ENCODE assay signal across 8 cellular contexts in genomic region chr1:227789042-227789880, GRCh38. TPM values are rescaled to one million over a fixed set of nuclear protein-coding genes. Genes with fewer than 3 reads are reported as not detected.
A peak's percentile ranks its signal among the peaks of the same experiment; 100 is the strongest.
DNase-seq lines count a peak whose midpoint lies in the region; ATAC-seq, FAIRE-seq and TF ChIP-seq lines count a peak whose summit lies in the region.

No MANE protein-coding gene starts in this region.

- H3K27ac ChIP-seq in keratinocyte (ENCODE audit: control insufficient read depth, insufficient read depth, low read length) (no peak overlapping the region), transverse colon (peak overlapping the region; percentile 64 to 80 (median 73))

- H3K4me3 Mint-ChIP-seq in activated naive CD4-positive, alpha-beta T cell treated with anti-CD3 and anti-CD28 coated beads for 36 hours: peak overlapping the region; percentile 38
- peak overlapping the region; percentile 37 for H3K4me3 Mint-ChIP-seq in activated T-helper 2 cell treated with anti-CD3 and anti-CD28 coated beads, Interferon-gamma antibody, Interleukin-2, Interleukin-4, amounts not matched to agents 10 μg/mL and 5 μg/mL and 100 μg/mL, durations not matched to agents 14 hours and 24 hours and 36 hours (ENCODE audit: low read depth)

- H3K27me3 Mint-ChIP-seq in activated naive CD4-positive, alpha-beta T cell treated with anti-CD3 and anti-CD28 coated beads for 36 hours (ENCODE audit: low read depth): peaks cover 2% of the 10 kb centered on the region
- H3K27me3 Mint-ChIP-seq in activated T-helper 2 cell treated with anti-CD3 and anti-CD28 coated beads, Interferon-gamma antibody, Interleukin-2, Interleukin-4, amounts not matched to agents 10 μg/mL and 5 μg/mL and 100 μg/mL, durations not matched to agents 14 hours and 24 hours and 36 hours (ENCODE audit: low read depth): peaks cover 2% of the 10 kb centered on the region

- no peak overlapping the region for H3K27ac Mint-ChIP-seq in activated naive CD4-positive, alpha-beta T cell treated with anti-CD3 and anti-CD28 coated beads for 36 hours
- H3K27ac Mint-ChIP-seq in activated T-helper 2 cell treated with anti-CD3 and anti-CD28 coated beads, Interferon-gamma antibody, Interleukin-2, Interleukin-4, amounts not matched to agents 10 μg/mL and 5 μg/mL and 100 μg/mL, durations not matched to agents 14 hours and 24 hours and 36 hours: no peak overlapping the region

- H3K4me2 ChIP-seq in keratinocyte (ENCODE audit: control insufficient read depth, extremely low read depth, insufficient read depth, low read depth, low read length): peak overlapping the region; percentile 86

- peaks cover 4% of the 10 kb centered on the region for H3K27me3 ChIP-seq in keratinocyte (ENCODE audit: control insufficient read depth, extremely low read depth, insufficient read depth, low read length)
- H3K27me3 ChIP-seq in transverse colon: peaks cover 7% of the 10 kb centered on the region

- no peak for DNase-seq in activated naive CD4-positive, alpha-beta T cell treated with anti-CD3 and anti-CD28 coated beads for 36 hours
- DNase-seq in activated naive CD4-positive, alpha-beta T cell treated with Interleukin-2 at 50 U/mL for 16 hours: no peak
- peak; percentile 8 for DNase-seq in activated T-helper 2 cell treated with anti-CD3 and anti-CD28 coated beads, Interferon-gamma antibody, Interleukin-2, Interleukin-4, amounts not matched to agents 10 μg/mL and 5 μg/mL and 100 μg/mL, durations not matched to agents 14 hours and 24 hours and 36 hours (ENCODE audit: low spot score)
- DNase-seq in keratinocyte (ENCODE audit: low read depth, low spot score) (no peak), transverse colon (no peak), inferior parietal cortex (ENCODE audit: extremely low spot score) (no peak)

- dilution Hi-C loops in keratinocyte (cut with MboI; ENCODE audit: extremely low pct_ligation_motif_present, low sequenced_read_pairs): no loop called here

- H4K20me1 ChIP-seq in keratinocyte (ENCODE audit: control insufficient read depth, extremely low read depth, insufficient read depth, low read length): no peaks in the 10 kb centered on the region

- TF ChIP-seq EP300 in transverse colon (IDR thresholded peaks at IDR 0.05; ENCODE audit: low read depth): no peak

- in situ Hi-C loops in transverse colon (cut with MboI; ENCODE audit: low pct_ligation_motif_present in 1 of 4, low pct_unique_long_range_greater_than_20kb in 1 of 4, low sequenced_read_pairs in 3 of 4): no loop called here

- no peaks in the 10 kb centered on the region for H3K9me3 Mint-ChIP-seq in activated naive CD4-positive, alpha-beta T cell treated with anti-CD3 and anti-CD28 coated beads for 36 hours
- no peaks in the 10 kb centered on the region for H3K9me3 Mint-ChIP-seq in activated T-helper 2 cell treated with anti-CD3 and anti-CD28 coated beads, Interferon-gamma antibody, Interleukin-2, Interleukin-4, amounts not matched to agents 10 μg/mL and 5 μg/mL and 100 μg/mL, durations not matched to agents 14 hours and 24 hours and 36 hours

- no peaks in the 10 kb centered on the region for H3K36me3 ChIP-seq in keratinocyte (ENCODE audit: control insufficient read depth in 2 of 2, extremely low read depth in 1 of 2, insufficient read depth in 2 of 2, low read length in 2 of 2)
- H3K36me3 ChIP-seq in transverse colon: no peaks in the 10 kb centered on the region

- TF ChIP-seq CTCF in keratinocyte (optimal IDR thresholded peaks at IDR 0.05 in 1 of 3, IDR thresholded peaks at IDR 0.05 in 1 of 3, conservative IDR thresholded peaks at IDR 0.05 in 1 of 3; ENCODE audit: extremely low read depth in 1 of 3, insufficient read depth in 2 of 3, low read length in 3 of 3): no peak
- no peak for TF ChIP-seq CTCF in transverse colon (IDR thresholded peaks at IDR 0.05)

- 67% methylated on average over 18 of the region's 19 CpGs; no CpG with 5 or more reads in 1 of the 2 donors for WGBS in transverse colon (ENCODE audit: low coverage in 1 of 2), 2 donors

- H3K4me1 ChIP-seq in keratinocyte (ENCODE audit: control insufficient read depth, extremely low read depth, insufficient read depth, low read length) (peaks cover 6% of the 10 kb centered on the region), transverse colon (peaks cover 15 to 30% (median 19%) of the 10 kb centered on the region in 4 donors)

- no peak overlapping the region for H3K9ac ChIP-seq in keratinocyte (ENCODE audit: control insufficient read depth, extremely low read depth, insufficient read depth, low read length)

- CTCF ChIA-PET in activated naive CD4-positive, alpha-beta T cell treated with anti-CD3 and anti-CD28 coated beads for 36 hours (lab: Charles Lee): no interaction called here

- peaks cover 19% of the 10 kb centered on the region for H3K4me1 Mint-ChIP-seq in activated naive CD4-positive, alpha-beta T cell treated with anti-CD3 and anti-CD28 coated beads for 36 hours (ENCODE audit: low read depth)
- peaks cover 5% of the 10 kb centered on the region for H3K4me1 Mint-ChIP-seq in activated T-helper 2 cell treated with anti-CD3 and anti-CD28 coated beads, Interferon-gamma antibody, Interleukin-2, Interleukin-4, amounts not matched to agents 10 μg/mL and 5 μg/mL and 100 μg/mL, durations not matched to agents 14 hours and 24 hours and 36 hours (ENCODE audit: low read depth)

- no peak for FAIRE-seq in keratinocyte (lab: Jason Lieb, UNC)

- TF ChIP-seq POLR2A in transverse colon (IDR thresholded peaks at IDR 0.05): no peak

- no peaks in the 10 kb centered on the region for H3K9me1 ChIP-seq in keratinocyte (ENCODE audit: control insufficient read depth, extremely low read depth, insufficient read depth, low read length)

- no peaks in the 10 kb centered on the region for H3K79me2 ChIP-seq in keratinocyte (ENCODE audit: control insufficient read depth, insufficient read depth, low read length)

- H3K4me3 ChIP-seq in keratinocyte (ENCODE audit: control insufficient read depth in 2 of 3, extremely low read depth in 1 of 3, insufficient read depth in 2 of 3, low read depth in 1 of 3, low read length in 3 of 3): peak overlapping the region; percentile 58 to 69 (median 67)
- H3K4me3 ChIP-seq in transverse colon: peak overlapping the region in 2 of 4 donors; percentile 52 to 55

- H3K9me3 ChIP-seq in keratinocyte (ENCODE audit: control insufficient read depth, low read depth, low read length) (no peaks in the 10 kb centered on the region), transverse colon (no peaks in the 10 kb centered on the region)

- intact Hi-C loops in activated naive CD4-positive, alpha-beta T cell treated with anti-CD3 and anti-CD28 coated beads for 36 hours (cut with micrococcal nuclease): loop anchor here (2.0 to 5.0 kb wide), 3 partner anchors 98 to 320 kb away; partner anchors contain the start of genes ARF1 and MRPL55
- intact Hi-C loops in activated T-helper 2 cell treated with anti-CD3 and anti-CD28 coated beads, Interferon-gamma antibody, Interleukin-2, Interleukin-4, amounts not matched to agents 10 μg/mL and 5 μg/mL and 100 μg/mL, durations not matched to agents 14 hours and 24 hours and 36 hours (cut with micrococcal nuclease): loop anchor here (5.0 kb wide), 1 partner anchor 247 kb away; no protein-coding TSS in a partner anchor
- intact Hi-C loops in transverse colon (cut with DNase I; ENCODE audit: low total_unique reads): loop anchor here (5.0 kb wide), 2 partner anchors 62 to 1393 kb away; no protein-coding TSS in a partner anchor

- no peak overlapping the region for H2AFZ ChIP-seq in keratinocyte (ENCODE audit: control insufficient read depth, low read length)

- no peaks in the 10 kb centered on the region for H3K36me3 Mint-ChIP-seq in activated naive CD4-positive, alpha-beta T cell treated with anti-CD3 and anti-CD28 coated beads for 36 hours (ENCODE audit: low read depth)
- H3K36me3 Mint-ChIP-seq in activated T-helper 2 cell treated with anti-CD3 and anti-CD28 coated beads, Interferon-gamma antibody, Interleukin-2, Interleukin-4, amounts not matched to agents 10 μg/mL and 5 μg/mL and 100 μg/mL, durations not matched to agents 14 hours and 24 hours and 36 hours (ENCODE audit: low read depth): no peaks in the 10 kb centered on the region

- ATAC-seq in GM18519 (IDR thresholded peaks at IDR 0.05; ENCODE audit: low FRiP score, unreplicated experiment) (no peak), HG03432 (IDR thresholded peaks at IDR 0.05; ENCODE audit: unreplicated experiment) (no peak)

RNA-seq across cellular contexts. Expression of gene PRSS38, which starts 26.2 kb away (rescaled TPM):
- total RNA-seq in activated naive CD4-positive, alpha-beta T cell treated with anti-CD3 and anti-CD28 coated beads for 36 hours: not detected
- total RNA-seq in activated T-helper 2 cell treated with anti-CD3 and anti-CD28 coated beads, Interferon-gamma antibody, Interleukin-2, Interleukin-4, amounts not matched to agents 10 μg/mL and 5 μg/mL and 100 μg/mL, durations not matched to agents 14 hours and 24 hours and 36 hours: not detected in 2 replicates
- not detected in 3 replicates for polyA plus RNA-seq in keratinocyte
- polyA plus RNA-seq in keratinocyte (2011; ENCODE audit: low read depth): not detected
- polyA plus RNA-seq in keratinocyte (2011; cell fraction: cytosol; rRNA removed): not detected in 2 replicates
- not detected in 2 replicates for polyA plus RNA-seq in keratinocyte (2011; cell fraction: nucleus; rRNA removed)
- not detected in 2 replicates for polyA plus RNA-seq in keratinocyte (2012; ENCODE audit: low replicate concordance)
- polyA minus RNA-seq in keratinocyte: not detected in 3 replicates
- polyA minus RNA-seq in keratinocyte (2011; cell fraction: cytosol; rRNA and poly(A)+ RNA removed): not detected
- not detected in 2 replicates for polyA minus RNA-seq in keratinocyte (2011; cell fraction: nucleus; rRNA and poly(A)+ RNA removed)
- total RNA-seq in transverse colon: not detected

RNA-seq across cellular contexts. Expression of gene SNAP47, which starts 54.0 kb away (rescaled TPM):
- 10 to 100 TPM; 18.7 to 23.0 TPM for total RNA-seq in activated naive CD4-positive, alpha-beta T cell treated with anti-CD3 and anti-CD28 coated beads for 36 hours
- total RNA-seq in activated T-helper 2 cell treated with anti-CD3 and anti-CD28 coated beads, Interferon-gamma antibody, Interleukin-2, Interleukin-4, amounts not matched to agents 10 μg/mL and 5 μg/mL and 100 μg/mL, durations not matched to agents 14 hours and 24 hours and 36 hours: 28.4 and 29.3 TPM in 2 replicates
- 19.3 to 30.4 TPM (median 24.8 TPM) in 3 replicates for polyA plus RNA-seq in keratinocyte
- 9.7 TPM for polyA plus RNA-seq in keratinocyte (2011; ENCODE audit: low read depth)
- 31.4 and 31.8 TPM in 2 replicates for polyA plus RNA-seq in keratinocyte (2011; cell fraction: cytosol; rRNA removed)
- polyA plus RNA-seq in keratinocyte (2011; cell fraction: nucleus; rRNA removed): 21.6 and 23.4 TPM in 2 replicates
- polyA plus RNA-seq in keratinocyte (2012; ENCODE audit: low replicate concordance): 20.7 and 24.0 TPM in 2 replicates
- 16.5 to 28.5 TPM (median 21.7 TPM) in 3 replicates for polyA minus RNA-seq in keratinocyte
- 18.0 TPM for polyA minus RNA-seq in keratinocyte (2011; cell fraction: cytosol; rRNA and poly(A)+ RNA removed)
- polyA minus RNA-seq in keratinocyte (2011; cell fraction: nucleus; rRNA and poly(A)+ RNA removed): 9.7 and 15.4 TPM in 2 replicates
- 10 to 100 TPM; 24.1 to 49.0 (median 38.4) TPM for total RNA-seq in transverse colon

RNA-seq across cellular contexts. Expression of gene JMJD4, which starts 54.2 kb away (rescaled TPM):
- 10 to 100 TPM; 11.3 to 11.7 TPM for total RNA-seq in activated naive CD4-positive, alpha-beta T cell treated with anti-CD3 and anti-CD28 coated beads for 36 hours
- total RNA-seq in activated T-helper 2 cell treated with anti-CD3 and anti-CD28 coated beads, Interferon-gamma antibody, Interleukin-2, Interleukin-4, amounts not matched to agents 10 μg/mL and 5 μg/mL and 100 μg/mL, durations not matched to agents 14 hours and 24 hours and 36 hours: 26.6 and 27.5 TPM in 2 replicates
- polyA plus RNA-seq in keratinocyte: 17.1 to 25.0 TPM (median 19.5 TPM) in 3 replicates
- 2.3 TPM for polyA plus RNA-seq in keratinocyte (2011; ENCODE audit: low read depth)
- polyA plus RNA-seq in keratinocyte (2011; cell fraction: cytosol; rRNA removed): 13.0 and 19.4 TPM in 2 replicates
- 21.4 and 23.2 TPM in 2 replicates for polyA plus RNA-seq in keratinocyte (2011; cell fraction: nucleus; rRNA removed)
- polyA plus RNA-seq in keratinocyte (2012; ENCODE audit: low replicate concordance): 5.9 and 20.5 TPM in 2 replicates
- 33.5 to 41.8 TPM (median 33.9 TPM) in 3 replicates for polyA minus RNA-seq in keratinocyte
- polyA minus RNA-seq in keratinocyte (2011; cell fraction: cytosol; rRNA and poly(A)+ RNA removed): 28.2 TPM
- 20.1 and 22.4 TPM in 2 replicates for polyA minus RNA-seq in keratinocyte (2011; cell fraction: nucleus; rRNA and poly(A)+ RNA removed)
- total RNA-seq in transverse colon: 10 to 100 TPM in 3 of 4 donors, 1 to 10 TPM in 1; 6.8 to 52.7 (median 19.8) TPM
